Comparison of ENCODE assay signal across 16 cellular contexts in genomic region chr3:181839915-181840295, GRCh38.
DNase-seq lines count a peak whose midpoint lies in the region; ATAC-seq, FAIRE-seq and TF ChIP-seq lines count a peak whose summit lies in the region.
"Had no signal": no experiment of that assay in that cellular context is flagged by ENCODE, and none has a peak within 500 bp of the region (broad histone marks: within the 10 kb centered on the region; RNA-seq: fewer than 3 reads in every experiment).

No MANE protein-coding gene starts in this region.

- no peak for TF ChIP-seq RAD21 in GM12878 (IDR thresholded peaks at IDR 0.05; ENCODE audit: insufficient read depth, low read depth, low read length)

- RAD21 ChIA-PET in GM12878 (lab: Charles Lee; ENCODE audit: unreplicated experiment) = no interaction called here

- H3K79me2 ChIP-seq in GM12878 (ENCODE audit: control insufficient read depth, insufficient read depth, low read length) = no peaks in the 10 kb centered on the region

- no peaks in the 10 kb centered on the region for H3K9me3 ChIP-seq in GM12878 (replicated peaks; ENCODE audit: control insufficient read depth, insufficient read depth, low read length)
- H3K9me3 ChIP-seq: right lobe of liver, vagina had no signal

- DNase-seq in GM12878 (ENCODE audit: low read depth, low spot score) (no peak), superior temporal gyrus (ENCODE audit: extremely low spot score) (peak; percentile 45), NCI-H226 (no peak), G401 (ENCODE audit: low spot score) (no peak), iPS-NIHi11 (ENCODE audit: low spot score) (no peak)
- DNase-seq: activated naive CD4-positive, alpha-beta T cell treated with Interleukin-2 at 50 U/mL for 16 hours; brain microvascular endothelial cell; CD4-positive, alpha-beta T cell; NCI-H187 treated with DMSO at 0.1 percent for 48 hours; right lobe of liver; stimulated activated CD4-positive, alpha-beta T cell treated with anti-CD3 and anti-CD28 coated beads, Interleukin-2, amount 100 ng/mL, for 48 hours had no signal

- ATAC-seq in GM21390 (IDR thresholded peaks at IDR 0.05; ENCODE audit: unreplicated experiment) = peak; percentile 63
- ATAC-seq in HG03280 (IDR thresholded peaks at IDR 0.05; ENCODE audit: unreplicated experiment) = peak; percentile 72
- ATAC-seq in GM12878 = peak; percentile 22; the same call in 2 of the 3 replicates
- ATAC-seq: right lobe of liver had no signal

- in situ Hi-C loops in GM12878 (cut with MboI) = no loop called here
- in situ Hi-C loops in G401 (cut with HindIII; ENCODE audit: low sequenced_read_pairs) = no loop called here

- no peak overlapping the region for H3K27ac ChIP-seq in GM12878 (ENCODE audit: control insufficient read depth, insufficient read depth)
- H3K27ac ChIP-seq: brain microvascular endothelial cell, right lobe of liver, vagina had no signal

- H3K4me3 ChIP-seq in GM12878 = peak overlapping the region; percentile 47; the same call in 1 of the 2 replicates
- H3K4me3 ChIP-seq: right lobe of liver, vagina had no signal

- no peak for TF ChIP-seq CTCF in GM12878 (IDR thresholded peaks at IDR 0.05 in 2 of 3, conservative IDR thresholded peaks at IDR 0.05 in 1 of 3; ENCODE audit: control insufficient read depth in 2 of 3, extremely low read depth in 1 of 3, insufficient read depth in 1 of 3, low read depth in 3 of 3, low read length in 3 of 3)

- H4K20me1 ChIP-seq in GM12878 (ENCODE audit: control insufficient read depth, insufficient read depth) = no peaks in the 10 kb centered on the region

- intact Hi-C loops in GM12878 (cut with micrococcal nuclease; ENCODE audit: unreplicated experiment) = no loop called here

- no peaks in the 10 kb centered on the region; the same call in 1 of the 2 replicates for H3K4me1 ChIP-seq in GM12878 (ENCODE audit: control insufficient read depth, insufficient read depth, low read length)
- H3K4me1 ChIP-seq: right lobe of liver, vagina had no signal

- no peak for TF ChIP-seq EP300 in GM12878 (IDR thresholded peaks at IDR 0.05; ENCODE audit: borderline replicate concordance in 1 of 2, control insufficient read depth in 1 of 2, low read depth in 2 of 2, low read length in 2 of 2)

- TF ChIP-seq POLR2A in GM12878 (IDR thresholded peaks at IDR 0.05; ENCODE audit: low read depth, low read length) = no peak

- BruUV-seq in GM12878 (replicated peaks; lab: Mats Ljungman, UMichigan) = no TSS peak

- no peaks in the 10 kb centered on the region for H3K36me3 ChIP-seq in GM12878 (ENCODE audit: control insufficient read depth in 2 of 2, insufficient read depth in 2 of 2, low read length in 1 of 2)
- H3K36me3 ChIP-seq: brain microvascular endothelial cell, right lobe of liver, vagina had no signal

- no peaks in the 10 kb centered on the region for H3K27me3 ChIP-seq in GM12878 (replicated peaks in 1 of 2; ENCODE audit: control insufficient read depth in 2 of 2, insufficient read depth in 2 of 2, low read length in 1 of 2)
- H3K27me3 ChIP-seq: brain microvascular endothelial cell, right lobe of liver, vagina had no signal

- SMC1A ChIA-PET in GM12878 (lab: Charles Lee; ENCODE audit: uncharacterized antibody, unreplicated experiment) = no interaction called here

- H3K4me2 ChIP-seq in GM12878 (ENCODE audit: control insufficient read depth, insufficient read depth) = peak overlapping the region; percentile 62

- CTCF ChIA-PET in GM12878 (lab: Yijun Ruan, JAX) = no interaction called here

- FAIRE-seq in GM12878 (lab: Jason Lieb, UNC) = no peak
- FAIRE-seq: G401.6, GM18507 had no signal

- peak overlapping the region; percentile 73 for H2AFZ ChIP-seq in GM12878 (ENCODE audit: control insufficient read depth, low read depth, low read length)

- POLR2A ChIA-PET in GM12878 (lab: Charles Lee) = no interaction called here

- WGBS in GM12878 (ENCODE audit: insufficient coverage, insufficient replicate concordance, low lambda C conversion rate, missing lambda C conversion rate) = 25% methylated on average over 2 of the region's 2 CpGs

- no peak overlapping the region for H3K9ac ChIP-seq in GM12878 (ENCODE audit: control insufficient read depth, insufficient read depth, low read length)

TF ChIP-seq in GM12878, 131 proteins besides CTCF, POLR2A, EP300 and RAD21:
- TF ChIP-seq MEF2A (IDR thresholded peaks at IDR 0.05; ENCODE audit: insufficient read depth, low read depth, low read length) (peak; percentile 77), RUNX3 (IDR thresholded peaks at IDR 0.05; ENCODE audit: low read length) (peak; percentile 35; the same call in 1 of the 2 replicates), KAT2A (conservative IDR thresholded peaks at IDR 0.05; ENCODE audit: control insufficient read depth, low read depth, low read length) (no peak), RCOR1 (conservative IDR thresholded peaks at IDR 0.05; ENCODE audit: low read depth, low read length) (no peak), MEF2B (IDR thresholded peaks at IDR 0.05; ENCODE audit: partially characterized antibody, poor library complexity, severe bottlenecking) (peak; percentile 57), NFIC (IDR thresholded peaks at IDR 0.05; ENCODE audit: low read depth, low read length) (0 out of 2 replicates have a peak, but pooled peaks have one; percentile 46)
TF ChIP-seq in GM12878: peak in this region for 4.

Comparison
In these comparisons a context has a peak if more than half of its experiments do, and no peak if none do; other contexts are left out.
1. ATAC-seq: peak in every context shown above with its lines; median percentile 72 in HG03280; 63 in GM21390; 22 in GM12878.